ENCODE assay signal across 29 cellular contexts in the genomic region with DNA sequence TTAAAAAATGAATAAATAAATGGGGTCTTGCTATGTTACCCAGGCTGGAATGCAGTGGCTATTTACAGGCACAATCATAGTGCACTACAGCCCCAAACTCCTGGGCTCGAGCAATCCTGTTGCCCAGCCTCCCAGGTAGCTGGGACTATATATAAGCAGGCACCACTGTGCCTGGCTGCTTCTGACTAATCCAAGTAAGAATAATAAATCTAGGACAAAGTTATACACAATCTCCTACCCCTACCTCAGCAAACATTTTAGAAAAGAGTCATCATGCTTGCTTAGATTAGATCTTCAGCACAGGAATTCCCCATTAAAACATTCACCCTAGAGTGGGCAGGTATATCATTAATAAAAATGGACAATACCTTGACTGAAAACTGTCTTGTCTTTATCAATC.
A peak's percentile ranks its signal among the peaks of the same experiment; 100 is the strongest.
DNase-seq lines count a peak whose midpoint lies in the region; ATAC-seq and TF ChIP-seq lines count a peak whose summit lies in the region.
"Had no signal": no experiment of that assay in that cellular context is flagged by ENCODE, and none has a peak within 500 bp of the region (broad histone marks: within the 10 kb centered on the region; RNA-seq: fewer than 3 reads in every experiment).

No MANE protein-coding gene starts in this region.

- H3K4me3 ChIP-seq in GM23248 (no peak overlapping the region), SK-N-SH (ENCODE audit: low read depth in 2 of 2, low read length in 1 of 2) (no peak overlapping the region), suprapubic skin (no peak overlapping the region)
- H3K4me3 ChIP-seq: breast epithelium, coronary artery, heart left ventricle, psoas muscle, tibial nerve had no signal

- CTCF ChIA-PET in SK-N-SH (lab: Yijun Ruan, JAX) = interaction anchor here (1.7 kb wide), 1 partner anchor 10 kb away, joined by 4 read pairs; no protein-coding TSS in a partner anchor

- no peaks in the 10 kb centered on the region for H3K27me3 ChIP-seq in GM23248 (replicated peaks; ENCODE audit: insufficient read depth)
- H3K27me3 ChIP-seq in SK-N-SH (ENCODE audit: insufficient read depth) = no peaks in the 10 kb centered on the region
- H3K27me3 ChIP-seq in suprapubic skin = no peaks in the 10 kb centered on the region
- H3K27me3 ChIP-seq: breast epithelium, heart left ventricle, tibial nerve had no signal

- DNase-seq in GM23248 (peak; percentile 5), SK-N-SH (no peak), hepatic stellate cell (ENCODE audit: low spot score) (peak; percentile 3), renal cortical epithelial cell (ENCODE audit: low read depth) (peak; percentile 65), suprapubic skin (ENCODE audit: low spot score in 2 of 2) (no peak), hypothalamus (lab: John Stamatoyannopoulos, UW) (no peak)
- DNase-seq: activated CD4-positive, alpha-beta T cell treated with anti-CD3 and anti-CD28 coated beads for 48 hours; activated naive CD4-positive, alpha-beta T cell treated with anti-CD3 and anti-CD28 coated beads, Interleukin-2, amount 50 U/mL, for 16 hours; amygdala; Caco-2; effector memory CD4-positive, alpha-beta T cell; GDM1; heart left ventricle; naive thymus-derived CD4-positive, alpha-beta T cell; NCI-H1694; NCI-H446; NCI-H774; nucleus accumbens; psoas muscle; stimulated activated CD4-positive, alpha-beta T cell treated with anti-CD3 and anti-CD28 coated beads, Interleukin-4, amount 100 ng/mL, for 1 hour; T1000; WERI-Rb-1 had no signal

- no peak overlapping the region for H3K4me2 ChIP-seq in GM23248 (ENCODE audit: unreplicated experiment)
- H3K4me2 ChIP-seq in SK-N-SH = no peak overlapping the region

- WGBS in GM23248 (ENCODE audit: low coverage in 1 of 2, low lambda C conversion rate in 2 of 2, missing lambda C conversion rate in 2 of 2), 2 experiments = 90 to 93% methylated on average over 1 of the region's 1 CpG
- 100% methylated on average over 1 of the region's 1 CpG for WGBS in SK-N-SH (ENCODE audit: low lambda C conversion rate)
- WGBS in suprapubic skin = 95% methylated on average over 1 of the region's 1 CpG

- H3F3A ChIP-seq in GM23248 (ENCODE audit: insufficient read depth) = peaks cover 7% of the 10 kb centered on the region; the same call in 1 of the 2 replicates
- peaks cover 13% of the 10 kb centered on the region for H3F3A ChIP-seq in SK-N-SH (replicated peaks; ENCODE audit: insufficient read depth)

- no peak overlapping the region for H3K9ac ChIP-seq in GM23248
- no peak overlapping the region for H3K9ac ChIP-seq in SK-N-SH

- TF ChIP-seq POLR2A in suprapubic skin (IDR thresholded peaks at IDR 0.05) = no peak

- in situ Hi-C loops in GM23248 (cut with MboI) = no loop called here

- H2AFZ ChIP-seq in GM23248 (no peak overlapping the region), SK-N-SH (ENCODE audit: low read depth) (no peak overlapping the region)

- H4K20me1 ChIP-seq in GM23248 (ENCODE audit: insufficient read depth) = no peaks in the 10 kb centered on the region
- no peaks in the 10 kb centered on the region for H4K20me1 ChIP-seq in SK-N-SH (ENCODE audit: insufficient read depth)

- TF ChIP-seq RAD21 in SK-N-SH (IDR thresholded peaks at IDR 0.05; ENCODE audit: low read length) = no peak

- H3K9me3 ChIP-seq in GM23248 (ENCODE audit: low read depth) = no peaks in the 10 kb centered on the region
- no peaks in the 10 kb centered on the region for H3K9me3 ChIP-seq in SK-N-SH
- H3K9me3 ChIP-seq in suprapubic skin = no peaks in the 10 kb centered on the region
- H3K9me3 ChIP-seq: breast epithelium, Caco-2, heart left ventricle, psoas muscle, tibial nerve had no signal

- H3K79me2 ChIP-seq in GM23248 (ENCODE audit: insufficient read depth) = no peaks in the 10 kb centered on the region
- no peaks in the 10 kb centered on the region for H3K79me2 ChIP-seq in SK-N-SH (ENCODE audit: insufficient read depth)

- H3K36me3 ChIP-seq in GM23248 (ENCODE audit: low read depth) = peaks cover 47% of the 10 kb centered on the region
- peaks cover 48 to 57% of the 10 kb centered on the region in 2 experiments for H3K36me3 ChIP-seq in SK-N-SH (replicated peaks in 1 of 2; ENCODE audit: control insufficient read depth in 1 of 2, insufficient read depth in 2 of 2, low read length in 1 of 2)
- peaks cover 44% of the 10 kb centered on the region for H3K36me3 ChIP-seq in suprapubic skin
- H3K36me3 ChIP-seq: breast epithelium had no signal

- H3K4me1 ChIP-seq in GM23248 (ENCODE audit: insufficient read depth) (peaks cover 5% of the 10 kb centered on the region; the same call in 1 of the 2 replicates), SK-N-SH (ENCODE audit: control insufficient read depth in 1 of 2, insufficient read depth in 2 of 2, low read depth in 1 of 2, low read length in 1 of 2) (no peaks in the 10 kb centered on the region; a peak in 1 of 4 replicates), suprapubic skin (no peaks in the 10 kb centered on the region)
- H3K4me1 ChIP-seq: breast epithelium, Caco-2, tibial nerve had no signal

- TF ChIP-seq CTCF in SK-N-SH (IDR thresholded peaks at IDR 0.05) (no peak), suprapubic skin (IDR thresholded peaks at IDR 0.05) (no peak)

- H3K27ac ChIP-seq in GM23248 = no peak overlapping the region
- 0 out of 4 replicates have a peak overlapping the region, but pooled peaks of 1 of the 2 experiments have one; percentile 11 for H3K27ac ChIP-seq in SK-N-SH (ENCODE audit: low read depth in 2 of 2, low read length in 1 of 2)
- H3K27ac ChIP-seq in suprapubic skin = no peak overlapping the region
- H3K27ac ChIP-seq: breast epithelium, C4-2B, coronary artery, heart left ventricle, psoas muscle, tibial nerve, WERI-Rb-1 had no signal

- H3K9me2 ChIP-seq in GM23248 (ENCODE audit: insufficient read depth) = no peaks in the 10 kb centered on the region
- H3K9me2 ChIP-seq in SK-N-SH = no peaks in the 10 kb centered on the region

- TF ChIP-seq EP300 in SK-N-SH (IDR thresholded peaks at IDR 0.05; ENCODE audit: borderline replicate concordance in 1 of 2, low read depth in 1 of 2, low read length in 1 of 2) (no peak), suprapubic skin (IDR thresholded peaks at IDR 0.05) (no peak)

- ATAC-seq in HG03520 (IDR thresholded peaks at IDR 0.05; ENCODE audit: unreplicated experiment) = no peak
- ATAC-seq: activated T-helper 17 cell treated with anti-CD3 and anti-CD28 coated beads, Interleukin-2, amount 50 U/mL, for 72 hours; esophagus mucosa; naive thymus-derived CD4-positive, alpha-beta T cell; psoas muscle had no signal

- POLR2A ChIA-PET in SK-N-SH (lab: Yijun Ruan, JAX) = no interaction called here

TF ChIP-seq in SK-N-SH, 30 proteins besides CTCF, POLR2A, EP300 and RAD21:
- TF ChIP-seq, protein P1, sequence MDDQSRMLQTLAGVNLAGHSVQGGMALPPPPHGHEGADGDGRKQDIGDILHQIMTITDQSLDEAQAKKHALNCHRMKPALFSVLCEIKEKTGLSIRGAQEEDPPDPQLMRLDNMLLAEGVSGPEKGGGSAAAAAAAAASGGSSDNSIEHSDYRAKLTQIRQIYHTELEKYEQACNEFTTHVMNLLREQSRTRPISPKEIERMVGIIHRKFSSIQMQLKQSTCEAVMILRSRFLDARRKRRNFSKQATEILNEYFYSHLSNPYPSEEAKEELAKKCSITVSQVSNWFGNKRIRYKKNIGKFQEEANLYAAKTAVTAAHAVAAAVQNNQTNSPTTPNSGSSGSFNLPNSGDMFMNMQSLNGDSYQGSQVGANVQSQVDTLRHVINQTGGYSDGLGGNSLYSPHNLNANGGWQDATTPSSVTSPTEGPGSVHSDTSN (IDR thresholded peaks at IDR 0.05) = no peak
- TF ChIP-seq JUND (IDR thresholded peaks at IDR 0.05) (peak; percentile 12; the same call in 1 of the 2 replicates), SMC3 (IDR thresholded peaks at IDR 0.05; ENCODE audit: low read depth, low read length) (no peak), EZH2phosphoT487 (IDR thresholded peaks at IDR 0.05; ENCODE audit: borderline replicate concordance, low read depth) (no peak)

Comparison
In these comparisons a context has a peak if more than half of its experiments do, and no peak if none do; other contexts are left out.
1. DNase-seq: peak in GM23248 (single experiment), hepatic stellate cell (single experiment) and renal cortical epithelial cell (single experiment); none in SK-N-SH (single experiment), suprapubic skin (0 of 2) and hypothalamus (0 of 51).